ENCODE assay signal across 10 cellular contexts in genomic region chr6:50819527-50819905, GRCh38. TPM values are rescaled to one million over a fixed set of nuclear protein-coding genes. Genes with fewer than 3 reads are reported as not detected.
DNase-seq lines count a peak whose midpoint lies in the region; ATAC-seq, FAIRE-seq and TF ChIP-seq lines count a peak whose summit lies in the region.
"Had no signal": no experiment of that assay in that cellular context is flagged by ENCODE, and none has a peak within 500 bp of the region (broad histone marks: within the 10 kb centered on the region; RNA-seq: fewer than 3 reads in every experiment).

No MANE protein-coding gene starts in this region.

- in situ Hi-C loops in brain microvascular endothelial cell (cut with HindIII; ENCODE audit: low pct_ligation_motif_present, low sequenced_read_pairs) = no loop called here

- H3K27me3 ChIP-seq in brain microvascular endothelial cell (replicated peaks) (peaks cover 53% of the 10 kb centered on the region), keratinocyte (ENCODE audit: control insufficient read depth, extremely low read depth, insufficient read depth, low read length) (peaks cover 30% of the 10 kb centered on the region)

- peak overlapping the region; percentile 91 for H3K4me2 ChIP-seq in keratinocyte (ENCODE audit: control insufficient read depth, extremely low read depth, insufficient read depth, low read depth, low read length)

- H3K9me3 ChIP-seq in keratinocyte (ENCODE audit: control insufficient read depth, low read depth, low read length) = no peaks in the 10 kb centered on the region

- no peaks in the 10 kb centered on the region for H3K79me2 ChIP-seq in keratinocyte (ENCODE audit: control insufficient read depth, insufficient read depth, low read length)

- peaks cover 23% of the 10 kb centered on the region for H3K4me1 ChIP-seq in keratinocyte (ENCODE audit: control insufficient read depth, extremely low read depth, insufficient read depth, low read length)

- H3K27ac ChIP-seq in brain microvascular endothelial cell (no peak overlapping the region), keratinocyte (ENCODE audit: control insufficient read depth, insufficient read depth, low read length) (peak overlapping the region; percentile 32)

- ATAC-seq in HG02623 (IDR thresholded peaks at IDR 0.05; ENCODE audit: unreplicated experiment) (no peak), HG02588 (IDR thresholded peaks at IDR 0.05; ENCODE audit: unreplicated experiment) (no peak)

- no peak for TF ChIP-seq CTCF in brain microvascular endothelial cell (IDR thresholded peaks at IDR 0.05; ENCODE audit: low read depth, low read length, missing control alignments)
- no peak for TF ChIP-seq CTCF in keratinocyte (optimal IDR thresholded peaks at IDR 0.05 in 1 of 3, IDR thresholded peaks at IDR 0.05 in 1 of 3, conservative IDR thresholded peaks at IDR 0.05 in 1 of 3; ENCODE audit: extremely low read depth in 1 of 3, insufficient read depth in 2 of 3, low read length in 3 of 3)

- H2AFZ ChIP-seq in keratinocyte (ENCODE audit: control insufficient read depth, low read length) = peak overlapping the region; percentile 94

- H3K36me3 ChIP-seq in brain microvascular endothelial cell (replicated peaks) = no peaks in the 10 kb centered on the region
- no peaks in the 10 kb centered on the region for H3K36me3 ChIP-seq in keratinocyte (ENCODE audit: control insufficient read depth in 2 of 2, extremely low read depth in 1 of 2, insufficient read depth in 2 of 2, low read length in 2 of 2)

- H4K20me1 ChIP-seq in keratinocyte (ENCODE audit: control insufficient read depth, extremely low read depth, insufficient read depth, low read length) = no peaks in the 10 kb centered on the region

- FAIRE-seq in keratinocyte (lab: Jason Lieb, UNC) = no peak

- H3K4me3 ChIP-seq in brain microvascular endothelial cell (ENCODE audit: low read depth, low read length) (peak overlapping the region; percentile 20), keratinocyte (ENCODE audit: control insufficient read depth in 2 of 3, extremely low read depth in 1 of 3, insufficient read depth in 2 of 3, low read depth in 1 of 3, low read length in 3 of 3) (peak overlapping the region; percentile 30 to 74 (median 52))

- peak; percentile 23 for DNase-seq in NCI-H82 (lab: John Stamatoyannopoulos, UW)
- no peak for DNase-seq in NCI-H82 treated with DMSO at 0.1 percent for 48 hours (lab: John Stamatoyannopoulos, UW; ENCODE audit: unreplicated experiment)
- no peak for DNase-seq in brain microvascular endothelial cell
- no peak for DNase-seq in keratinocyte (ENCODE audit: low read depth, low spot score)
- DNase-seq in stimulated activated CD8-positive, alpha-beta memory T cell treated with anti-CD3 and anti-CD28 coated beads, Interleukin-4, amount 100 ng/mL, for 48 hours = peak; percentile 25
- no peak for DNase-seq in stimulated activated CD4-positive, alpha-beta T cell treated with anti-CD3 and anti-CD28 coated beads, Interleukin-2, amount 100 ng/mL, for 48 hours
- DNase-seq: ACHN, NCI-H446 had no signal

- H3K9me1 ChIP-seq in keratinocyte (ENCODE audit: control insufficient read depth, extremely low read depth, insufficient read depth, low read length) = no peaks in the 10 kb centered on the region

- dilution Hi-C loops in keratinocyte (cut with MboI; ENCODE audit: extremely low pct_ligation_motif_present, low sequenced_read_pairs) = no loop called here

- peak overlapping the region; percentile 61 for H3K9ac ChIP-seq in keratinocyte (ENCODE audit: control insufficient read depth, extremely low read depth, insufficient read depth, low read length)

RNA-seq across cellular contexts. Expression of gene TFAP2B, which starts 0.8 kb away (rescaled TPM):
- polyA plus RNA-seq in keratinocyte = 0.01 to 0.08 TPM in 2 of 3 replicates, not detected in the other
- polyA plus RNA-seq in keratinocyte (2011; ENCODE audit: low read depth) = not detected
- polyA plus RNA-seq in keratinocyte (2011; cell fraction: cytosol; rRNA removed) = not detected in 2 replicates
- not detected in 2 replicates for polyA plus RNA-seq in keratinocyte (2011; cell fraction: nucleus; rRNA removed)
- 0.24 TPM in 1 of 2 replicates, not detected in the other for polyA plus RNA-seq in keratinocyte (2012; ENCODE audit: low replicate concordance)
- polyA minus RNA-seq in keratinocyte = 0.43 TPM in 1 of 3 replicates, not detected in the others
- polyA minus RNA-seq in keratinocyte (2011; cell fraction: cytosol; rRNA and poly(A)+ RNA removed) = not detected
- not detected in 2 replicates for polyA minus RNA-seq in keratinocyte (2011; cell fraction: nucleus; rRNA and poly(A)+ RNA removed)

Comparison
In these comparisons a context has a peak if more than half of its experiments do, and no peak if none do; other contexts are left out.
1. DNase-seq: peak in NCI-H82 (single experiment) and stimulated activated CD8-positive, alpha-beta memory T cell treated with anti-CD3 and anti-CD28 coated beads, Interleukin-4, amount 100 ng/mL, for 48 hours (single experiment); none in NCI-H82 treated with DMSO at 0.1 percent for 48 hours (single experiment), brain microvascular endothelial cell (single experiment), keratinocyte (single experiment) and stimulated activated CD4-positive, alpha-beta T cell treated with anti-CD3 and anti-CD28 coated beads, Interleukin-2, amount 100 ng/mL, for 48 hours (0 of 2).